In genomic region chr1:172781513-172782140, GRCh38 we compare ENCODE assay signal across 11 cellular contexts.
DNase-seq lines count a peak whose midpoint lies in the region; ATAC-seq and TF ChIP-seq lines count a peak whose summit lies in the region.
"Had no signal": no experiment of that assay in that cellular context is flagged by ENCODE, and none has a peak within 500 bp of the region (broad histone marks: within the 10 kb centered on the region; RNA-seq: fewer than 3 reads in every experiment).

No MANE protein-coding gene starts in this region.

- H3K27ac Mint-ChIP-seq in CD4-positive, alpha-beta memory T cell, result no peak overlapping the region

- no peaks in the 10 kb centered on the region for H3K9me2 ChIP-seq in SK-N-SH

- H3K4me3 ChIP-seq in SK-N-SH (ENCODE audit: low read depth in 2 of 2, low read length in 1 of 2), result no peak overlapping the region
- no peak overlapping the region for H3K4me3 ChIP-seq in CD4-positive, alpha-beta memory T cell (ENCODE audit: low read length in 2 of 2)
- H3K4me3 ChIP-seq in body of pancreas, result no peak overlapping the region
- H3K4me3 ChIP-seq in dorsolateral prefrontal cortex, result no peak overlapping the region
- H3K4me3 ChIP-seq: cardiac muscle cell, lower lobe of right lung had no signal

- CTCF ChIA-PET in SK-N-SH (lab: Yijun Ruan, JAX), result no interaction called here
- CTCF ChIA-PET in CD4-positive, alpha-beta memory T cell (lab: Charles Lee; ENCODE audit: partially characterized antibody), result interaction anchor here (1.1 kb wide), 1 partner anchor 13 kb away, joined by 3 read pairs; no protein-coding TSS in a partner anchor

- peak; percentile 17 for DNase-seq in EL
- DNase-seq in SK-N-SH, result no peak
- DNase-seq in CD4-positive, alpha-beta memory T cell, result no peak
- DNase-seq in effector CD4-positive, alpha-beta T cell, result no peak
- DNase-seq in body of pancreas, result no peak
- no peak for DNase-seq in dorsolateral prefrontal cortex
- DNase-seq: lower lobe of right lung, NCI-H2171 had no signal

- peaks cover 0 to 5% of the 10 kb centered on the region in 2 experiments; a peak in 3 of 4 replicates for H3K4me1 ChIP-seq in SK-N-SH (ENCODE audit: control insufficient read depth in 1 of 2, insufficient read depth in 2 of 2, low read depth in 1 of 2, low read length in 1 of 2)
- peaks cover 11% of the 10 kb centered on the region for H3K4me1 ChIP-seq in CD4-positive, alpha-beta memory T cell (ENCODE audit: insufficient read depth, low read length)
- no peaks in the 10 kb centered on the region for H3K4me1 ChIP-seq in body of pancreas
- H3K4me1 ChIP-seq: lower lobe of right lung had no signal

- no peak overlapping the region for H3K4me3 Mint-ChIP-seq in CD4-positive, alpha-beta memory T cell

- no peaks in the 10 kb centered on the region for H3K27me3 Mint-ChIP-seq in CD4-positive, alpha-beta memory T cell

- H3K9me3 ChIP-seq in SK-N-SH, result peaks cover 7% of the 10 kb centered on the region; the same call in 1 of the 2 replicates
- H3K9me3 ChIP-seq in CD4-positive, alpha-beta memory T cell (ENCODE audit: control insufficient read depth in 1 of 2, low read length in 2 of 2), result no peaks in the 10 kb centered on the region
- H3K9me3 ChIP-seq in body of pancreas, result no peaks in the 10 kb centered on the region

- H3K4me1 Mint-ChIP-seq in CD4-positive, alpha-beta memory T cell, result peaks cover 7 to 18% (median 14%) of the 10 kb centered on the region in 4 donors

- POLR2A ChIA-PET in SK-N-SH (lab: Yijun Ruan, JAX), result no interaction called here
- POLR2A ChIA-PET in CD4-positive, alpha-beta memory T cell (lab: Charles Lee; ENCODE audit: partially characterized antibody), result no interaction called here

- H3K36me3 ChIP-seq in SK-N-SH (replicated peaks in 1 of 2; ENCODE audit: control insufficient read depth in 1 of 2, insufficient read depth in 2 of 2, low read length in 1 of 2) (no peaks in the 10 kb centered on the region), body of pancreas (replicated peaks in 1 of 2; ENCODE audit: insufficient read depth in 1 of 2, low read depth in 2 of 2) (no peaks in the 10 kb centered on the region)
- no peaks in the 10 kb centered on the region for H3K36me3 ChIP-seq in CD4-positive, alpha-beta memory T cell (ENCODE audit: insufficient read depth, low read length)
- H3K36me3 ChIP-seq: cardiac muscle cell, lower lobe of right lung had no signal

- no peak overlapping the region for H3K4me2 ChIP-seq in SK-N-SH

- TF ChIP-seq RAD21 in SK-N-SH (IDR thresholded peaks at IDR 0.05; ENCODE audit: low read length), result no peak

- WGBS in SK-N-SH (ENCODE audit: low lambda C conversion rate), result 25% methylated on average over 4 of the region's 4 CpGs
- 64 to 66% methylated on average over 4 of the region's 4 CpGs for WGBS in body of pancreas, 2 donors

- no peaks in the 10 kb centered on the region for H3F3A ChIP-seq in SK-N-SH (replicated peaks; ENCODE audit: insufficient read depth)

- H4K20me1 ChIP-seq in SK-N-SH (ENCODE audit: insufficient read depth), result no peaks in the 10 kb centered on the region

- peak; percentile 71 for ATAC-seq in GM19395 (IDR thresholded peaks at IDR 0.05; ENCODE audit: unreplicated experiment)
- peak; percentile 65 for ATAC-seq in HG02981 (IDR thresholded peaks at IDR 0.05; ENCODE audit: unreplicated experiment)
- no peak for ATAC-seq in body of pancreas
- ATAC-seq: lower lobe of right lung had no signal

- H3K27me3 ChIP-seq in SK-N-SH (ENCODE audit: insufficient read depth) (no peaks in the 10 kb centered on the region), body of pancreas (no peaks in the 10 kb centered on the region), dorsolateral prefrontal cortex (no peaks in the 10 kb centered on the region)
- no peaks in the 10 kb centered on the region for H3K27me3 ChIP-seq in CD4-positive, alpha-beta memory T cell (ENCODE audit: insufficient read depth, low read length)
- H3K27me3 ChIP-seq: cardiac muscle cell had no signal

- no peak overlapping the region for H3K9ac ChIP-seq in SK-N-SH

- no peak overlapping the region for H2AFZ ChIP-seq in SK-N-SH (ENCODE audit: low read depth)

- TF ChIP-seq POLR2A in body of pancreas (IDR thresholded peaks at IDR 0.05), result no peak

- no peaks in the 10 kb centered on the region for H3K79me2 ChIP-seq in SK-N-SH (ENCODE audit: insufficient read depth)

- intact Hi-C loops in CD4-positive, alpha-beta memory T cell (cut with micrococcal nuclease), result no loop called here
- intact Hi-C loops in body of pancreas (cut with DNase I), result no loop called here
- intact Hi-C loops in dorsolateral prefrontal cortex (cut with DNase I), result no loop called here

- TF ChIP-seq CTCF in SK-N-SH (IDR thresholded peaks at IDR 0.05), result no peak
- TF ChIP-seq CTCF in body of pancreas (IDR thresholded peaks at IDR 0.05), result no peak
- no peak for TF ChIP-seq CTCF in dorsolateral prefrontal cortex (IDR thresholded peaks at IDR 0.05 in 54 of 56, conservative IDR thresholded peaks at IDR 0.05 in 2 of 56; ENCODE audit: low read depth in 1 of 56, partially characterized antibody in 56 of 56)

- peaks cover 0 to 6% (median 0%) of the 10 kb centered on the region in 8 donors for H3K9me3 Mint-ChIP-seq in CD4-positive, alpha-beta memory T cell

- peak overlapping the region in 1 of 2 experiments; percentile 50; a peak in 2 of 4 replicates for H3K27ac ChIP-seq in SK-N-SH (ENCODE audit: low read depth in 2 of 2, low read length in 1 of 2)
- H3K27ac ChIP-seq in CD4-positive, alpha-beta memory T cell (ENCODE audit: low read depth, low read length), result no peak overlapping the region
- H3K27ac ChIP-seq in body of pancreas, result no peak overlapping the region
- no peak overlapping the region for H3K27ac ChIP-seq in dorsolateral prefrontal cortex
- H3K27ac ChIP-seq: cardiac muscle cell, lower lobe of right lung had no signal

- TF ChIP-seq EP300 in SK-N-SH (IDR thresholded peaks at IDR 0.05; ENCODE audit: borderline replicate concordance in 1 of 2, low read depth in 1 of 2, low read length in 1 of 2), result peak in 1 of 2 experiments; percentile 5; a peak in 1 of 4 replicates

- H3K36me3 Mint-ChIP-seq in CD4-positive, alpha-beta memory T cell, result no peaks in the 10 kb centered on the region

TF ChIP-seq in SK-N-SH, 30 proteins besides CTCF, POLR2A, EP300 and RAD21:
- TF ChIP-seq MEF2A (IDR thresholded peaks at IDR 0.05; ENCODE audit: borderline replicate concordance, low read depth) (no peak), GABPA (IDR thresholded peaks at IDR 0.05; ENCODE audit: low read depth) (no peak), GATA2 (CRISPR knock-in tag; IDR thresholded peaks at IDR 0.05) (no peak), FOXM1 (IDR thresholded peaks at IDR 0.05; ENCODE audit: low read depth) (no peak), FOSL2 (IDR thresholded peaks at IDR 0.05; ENCODE audit: borderline replicate concordance, low read depth) (no peak), MAX (IDR thresholded peaks at IDR 0.05; ENCODE audit: low read depth) (no peak), USF2 (IDR thresholded peaks at IDR 0.05; ENCODE audit: borderline replicate concordance, low read depth, low read length) (no peak), MXI1 (IDR thresholded peaks at IDR 0.05; ENCODE audit: low read depth, low read length) (no peak), NFIC (IDR thresholded peaks at IDR 0.05; ENCODE audit: borderline replicate concordance) (no peak), FOXJ3 (CRISPR knock-in tag; IDR thresholded peaks at IDR 0.05) (no peak), EZH2phosphoT487 (IDR thresholded peaks at IDR 0.05; ENCODE audit: borderline replicate concordance, low read depth) (no peak), PBX3 (IDR thresholded peaks at IDR 0.05) (peak; percentile 61), RXRA (IDR thresholded peaks at IDR 0.05; ENCODE audit: borderline replicate concordance, low read depth) (no peak), IRF3 (IDR thresholded peaks at IDR 0.05; ENCODE audit: low read depth, low read length) (no peak), TCF12 (IDR thresholded peaks at IDR 0.05) (peak; percentile 39; the same call in 1 of the 2 replicates), YY1 (IDR thresholded peaks at IDR 0.05; ENCODE audit: low read depth) (no peak)
- TF ChIP-seq, protein P1, sequence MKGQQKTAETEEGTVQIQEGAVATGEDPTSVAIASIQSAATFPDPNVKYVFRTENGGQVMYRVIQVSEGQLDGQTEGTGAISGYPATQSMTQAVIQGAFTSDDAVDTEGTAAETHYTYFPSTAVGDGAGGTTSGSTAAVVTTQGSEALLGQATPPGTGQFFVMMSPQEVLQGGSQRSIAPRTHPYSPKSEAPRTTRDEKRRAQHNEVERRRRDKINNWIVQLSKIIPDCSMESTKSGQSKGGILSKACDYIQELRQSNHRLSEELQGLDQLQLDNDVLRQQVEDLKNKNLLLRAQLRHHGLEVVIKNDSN (IDR thresholded peaks at IDR 0.05; ENCODE audit: borderline replicate concordance, low read depth), result no peak
